Comparison of ENCODE assay signal across 11 cellular contexts in the genomic region with DNA sequence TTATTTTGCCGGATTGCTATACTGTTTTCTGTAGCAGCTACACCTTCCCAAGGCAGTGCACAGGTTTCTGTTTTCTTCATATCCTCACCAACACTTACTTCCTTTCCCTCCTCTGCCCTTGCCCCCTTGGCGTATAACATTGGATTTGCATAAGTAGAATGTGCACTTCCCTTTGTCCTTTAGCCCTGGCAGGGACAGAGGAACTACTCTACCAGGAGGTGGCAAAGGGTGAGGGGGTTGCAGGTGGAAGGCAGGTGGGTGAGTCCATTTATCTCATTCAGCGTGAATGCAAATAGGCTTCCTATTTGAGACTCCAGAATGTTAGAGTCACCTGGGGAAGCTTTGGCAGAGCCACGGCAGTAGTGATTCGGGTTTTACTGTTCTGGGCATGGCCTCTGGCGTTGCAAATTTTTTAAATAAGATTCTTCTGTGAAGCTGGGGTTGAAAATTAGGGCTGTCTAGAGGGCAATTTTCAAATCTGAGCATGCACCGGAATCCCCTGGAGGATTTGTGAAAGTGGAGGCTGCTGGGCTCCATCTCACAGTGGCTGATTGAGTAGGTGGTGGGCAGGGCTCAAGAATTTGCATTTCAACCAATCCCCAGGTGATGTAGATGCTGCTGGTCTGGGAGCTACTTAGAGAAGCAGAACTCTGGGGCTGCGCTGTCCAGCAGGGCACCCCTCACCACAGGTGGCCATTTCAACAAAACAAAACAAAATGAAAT.
DNase-seq lines count a peak whose midpoint lies in the region; ATAC-seq and TF ChIP-seq lines count a peak whose summit lies in the region.
"Had no signal": no experiment of that assay in that cellular context is flagged by ENCODE, and none has a peak within 500 bp of the region (broad histone marks: within the 10 kb centered on the region; RNA-seq: fewer than 3 reads in every experiment).

No MANE protein-coding gene starts in this region.

- TF ChIP-seq CTCF in endodermal cell (conservative IDR thresholded peaks at IDR 0.05) (no peak), PC-9 (conservative IDR thresholded peaks at IDR 0.05) (no peak)

- H3K36me3 Mint-ChIP-seq in endodermal cell (ENCODE audit: low read depth) = peaks cover 18% of the 10 kb centered on the region

- WGBS in endodermal cell (ENCODE audit: insufficient coverage in 1 of 2, insufficient read length in 1 of 2), 2 experiments = 75 to 87% methylated on average over 3 to 8 of the region's 8 CpGs

- H3K27me3 ChIP-seq in endodermal cell (ENCODE audit: control insufficient read depth, insufficient read depth, low read length, poor library complexity, severe bottlenecking) (no peaks in the 10 kb centered on the region), PC-9 (ENCODE audit: insufficient read depth, low read depth) (no peaks in the 10 kb centered on the region)

- no peaks in the 10 kb centered on the region for H4K20me1 ChIP-seq in PC-9 (ENCODE audit: insufficient read depth)

- ATAC-seq in GM18517 (IDR thresholded peaks at IDR 0.05; ENCODE audit: unreplicated experiment) (peak; percentile 69), GM21528 (IDR thresholded peaks at IDR 0.05; ENCODE audit: low FRiP score, unreplicated experiment) (peak; percentile 61), HG03196 (IDR thresholded peaks at IDR 0.05; ENCODE audit: unreplicated experiment) (peak; percentile 58)
- ATAC-seq: effector memory CD8-positive, alpha-beta T cell had no signal

- intact Hi-C loops in PC-9 (cut with micrococcal nuclease; ENCODE audit: unreplicated experiment) = no loop called here

- H3K79me2 ChIP-seq in PC-9 (ENCODE audit: low read depth) = no peaks in the 10 kb centered on the region

- no peak overlapping the region for H3K4me3 ChIP-seq in endodermal cell (ENCODE audit: low read length)
- no peak overlapping the region for H3K4me3 ChIP-seq in PC-9

- no peak overlapping the region for H3K4me2 ChIP-seq in PC-9

- no peak overlapping the region for H3K27ac Mint-ChIP-seq in endodermal cell

- CTCF ChIA-PET in PC-9 (lab: Charles Lee) = interaction anchor here (0.6 kb wide), 1 partner anchor 9 kb away, joined by 5 read pairs; no protein-coding TSS in a partner anchor

- POLR2A ChIA-PET in PC-9 (lab: Charles Lee; ENCODE audit: unreplicated experiment) = no interaction called here

- H3K9ac ChIP-seq in endodermal cell (ENCODE audit: extremely low read depth, low read length, poor library complexity, severe bottlenecking) = no peak overlapping the region

- H2AFZ ChIP-seq in PC-9 = no peak overlapping the region

- H3K36me3 ChIP-seq in endodermal cell (ENCODE audit: control insufficient read depth, insufficient read depth, low read length) = peaks cover 9% of the 10 kb centered on the region
- H3K36me3 ChIP-seq in PC-9 (ENCODE audit: low read depth) = no peaks in the 10 kb centered on the region

- no peaks in the 10 kb centered on the region for H3K9me3 Mint-ChIP-seq in endodermal cell
- H3K9me3 Mint-ChIP-seq: effector memory CD8-positive, alpha-beta T cell had no signal

- H3K4me3 Mint-ChIP-seq in endodermal cell = no peak overlapping the region
- H3K4me3 Mint-ChIP-seq: effector memory CD8-positive, alpha-beta T cell had no signal

- H3F3A ChIP-seq in PC-9 (ENCODE audit: insufficient read depth, low read depth) = no peaks in the 10 kb centered on the region

- no peaks in the 10 kb centered on the region for H3K4me1 ChIP-seq in endodermal cell (ENCODE audit: control insufficient read depth, insufficient read depth, low read length)
- H3K4me1 ChIP-seq in PC-9 (replicated peaks; ENCODE audit: insufficient read depth) = no peaks in the 10 kb centered on the region

- H3K4me1 Mint-ChIP-seq in endodermal cell = peaks cover 18% of the 10 kb centered on the region

- DNase-seq in endodermal cell (peak; percentile 63), hippocampal formation (lab: John Stamatoyannopoulos, UW) (no peak), occipital lobe (lab: John Stamatoyannopoulos, UW) (no peak), cerebellum (ENCODE audit: low spot score) (no peak), PC-9 (no peak)
- DNase-seq: DND-41; effector memory CD8-positive, alpha-beta T cell; KG1 had no signal

- H3K27ac ChIP-seq in endodermal cell (ENCODE audit: low read depth, low read length) (no peak overlapping the region), PC-9 (no peak overlapping the region)

- H3K27me3 Mint-ChIP-seq in endodermal cell (ENCODE audit: insufficient read depth) = no peaks in the 10 kb centered on the region
- H3K27me3 Mint-ChIP-seq: effector memory CD8-positive, alpha-beta T cell had no signal

- BruUV-seq in PC-9 (replicated peaks; lab: Mats Ljungman, UMichigan) = no TSS peak

- H3K9me3 ChIP-seq in endodermal cell (ENCODE audit: control insufficient read depth, low read length) (no peaks in the 10 kb centered on the region), PC-9 (ENCODE audit: insufficient read depth, low read depth) (no peaks in the 10 kb centered on the region)

- H3K9me2 ChIP-seq in PC-9 (ENCODE audit: insufficient read depth) = no peaks in the 10 kb centered on the region
